In genomic region chr11:35944503-35945136, GRCh38 we compare ENCODE assay signal across 9 cellular contexts.
DNase-seq lines count a peak whose midpoint lies in the region; ATAC-seq lines count a peak whose summit lies in the region.
"Had no signal": no experiment of that assay in that cellular context is flagged by ENCODE, and none has a peak within 500 bp of the region (broad histone marks: within the 10 kb centered on the region; RNA-seq: fewer than 3 reads in every experiment).

No MANE protein-coding gene starts in this region.

- no peak overlapping the region for H3K27ac Mint-ChIP-seq in activated naive CD8-positive, alpha-beta T cell treated with anti-CD3 and anti-CD28 coated beads, Interleukin-2, amount 50 U/mL, for 24 hours

- peaks cover 12% of the 10 kb centered on the region for H3K4me1 ChIP-seq in iPS-15b (ENCODE audit: control insufficient read depth, insufficient read depth, low read length)

- peak overlapping the region; percentile 79 for H3K4me3 ChIP-seq in iPS-15b (ENCODE audit: low read depth, low read length)

- DNase-seq in NCI-H82 (lab: John Stamatoyannopoulos, UW) (peak; percentile 17), NCI-H82 treated with DMSO at 0.1 percent for 48 hours (lab: John Stamatoyannopoulos, UW; ENCODE audit: unreplicated experiment) (no peak), smooth muscle cell of the brain vasculature (ENCODE audit: low read depth, low spot score) (peak; percentile 61)
- no peak for DNase-seq in activated naive CD8-positive, alpha-beta T cell treated with anti-CD3 and anti-CD28 coated beads, Interleukin-2, amount 50 U/mL, for 24 hours
- DNase-seq: DND-41 had no signal

- peaks cover 6% of the 10 kb centered on the region for H3K4me1 Mint-ChIP-seq in activated naive CD8-positive, alpha-beta T cell treated with anti-CD3 and anti-CD28 coated beads, Interleukin-2, amount 50 U/mL, for 24 hours

- H3K9ac ChIP-seq in iPS-15b (ENCODE audit: low read depth, low read length): peak overlapping the region; percentile 57

- no peaks in the 10 kb centered on the region for H3K9me3 Mint-ChIP-seq in activated naive CD8-positive, alpha-beta T cell treated with anti-CD3 and anti-CD28 coated beads, Interleukin-2, amount 50 U/mL, for 24 hours

- no peaks in the 10 kb centered on the region for H3K36me3 Mint-ChIP-seq in activated naive CD8-positive, alpha-beta T cell treated with anti-CD3 and anti-CD28 coated beads, Interleukin-2, amount 50 U/mL, for 24 hours (ENCODE audit: low read depth)

- no peaks in the 10 kb centered on the region for H3K36me3 ChIP-seq in iPS-15b (ENCODE audit: control insufficient read depth, insufficient read depth, low read length)

- ATAC-seq in activated naive CD8-positive, alpha-beta T cell treated with anti-CD3 and anti-CD28 coated beads, Interleukin-2, amount 50 U/mL, for 24 hours: no peak
- ATAC-seq in HG02623 (IDR thresholded peaks at IDR 0.05; ENCODE audit: unreplicated experiment): no peak
- ATAC-seq in GM19452 (IDR thresholded peaks at IDR 0.05; ENCODE audit: unreplicated experiment): no peak
- ATAC-seq in GM21515 (IDR thresholded peaks at IDR 0.05; ENCODE audit: unreplicated experiment): no peak

- H3K4me3 Mint-ChIP-seq in activated naive CD8-positive, alpha-beta T cell treated with anti-CD3 and anti-CD28 coated beads, Interleukin-2, amount 50 U/mL, for 24 hours: peak overlapping the region; percentile 68

- peaks cover 40% of the 10 kb centered on the region for H3K27me3 Mint-ChIP-seq in activated naive CD8-positive, alpha-beta T cell treated with anti-CD3 and anti-CD28 coated beads, Interleukin-2, amount 50 U/mL, for 24 hours

- H3K27me3 ChIP-seq in iPS-15b (ENCODE audit: control insufficient read depth, insufficient read depth, low read length): peaks cover 26% of the 10 kb centered on the region

- H3K9me3 ChIP-seq in iPS-15b (ENCODE audit: control insufficient read depth, insufficient read depth, low read length): no peaks in the 10 kb centered on the region

Comparison
In these comparisons a context has a peak if more than half of its experiments do, and no peak if none do; other contexts are left out.
1. DNase-seq: peak in NCI-H82 (single experiment) and smooth muscle cell of the brain vasculature (single experiment); none in NCI-H82 treated with DMSO at 0.1 percent for 48 hours (single experiment) and activated naive CD8-positive, alpha-beta T cell treated with anti-CD3 and anti-CD28 coated beads, Interleukin-2, amount 50 U/mL, for 24 hours (single experiment).